Comparison of ENCODE assay signal across 9 cellular contexts in genomic region chr4:186839122-186840037, GRCh38.
DNase-seq lines count a peak whose midpoint lies in the region; ATAC-seq and TF ChIP-seq lines count a peak whose summit lies in the region.
"Had no signal": no experiment of that assay in that cellular context is flagged by ENCODE, and none has a peak within 500 bp of the region (broad histone marks: within the 10 kb centered on the region; RNA-seq: fewer than 3 reads in every experiment).

No MANE protein-coding gene starts in this region.

- TF ChIP-seq CTCF in neural progenitor cell (IDR thresholded peaks at IDR 0.05): no peak
- no peak for TF ChIP-seq CTCF in type B pancreatic cell (conservative IDR thresholded peaks at IDR 0.05)

- H3K27me3 Mint-ChIP-seq in neural progenitor cell (ENCODE audit: insufficient read depth, low read depth) (no peaks in the 10 kb centered on the region), type B pancreatic cell (no peaks in the 10 kb centered on the region)
- H3K27me3 Mint-ChIP-seq: activated naive CD8-positive, alpha-beta T cell had no signal

- H4K20me1 ChIP-seq in neural progenitor cell (ENCODE audit: low read depth): no peaks in the 10 kb centered on the region

- peaks cover 13% of the 10 kb centered on the region for H3K4me1 Mint-ChIP-seq in neural progenitor cell
- peaks cover 6% of the 10 kb centered on the region for H3K4me1 Mint-ChIP-seq in type B pancreatic cell (ENCODE audit: unreplicated experiment)

- H3K4me1 ChIP-seq in neural progenitor cell: peaks cover 11% of the 10 kb centered on the region

- no peaks in the 10 kb centered on the region for H3K27me3 ChIP-seq in neural progenitor cell

- peak; percentile 66 for ATAC-seq in HG02642 (IDR thresholded peaks at IDR 0.05; ENCODE audit: poor library complexity, unreplicated experiment)

- H3F3A ChIP-seq in neural progenitor cell (ENCODE audit: low read depth): peaks cover 15% of the 10 kb centered on the region

- H3K27ac Mint-ChIP-seq in neural progenitor cell: no peak overlapping the region
- no peak overlapping the region for H3K27ac Mint-ChIP-seq in type B pancreatic cell
- H3K27ac Mint-ChIP-seq: activated naive CD8-positive, alpha-beta T cell had no signal

- no peaks in the 10 kb centered on the region for H3K36me3 ChIP-seq in neural progenitor cell

- H3K79me2 ChIP-seq in neural progenitor cell (ENCODE audit: low read depth): no peaks in the 10 kb centered on the region

- H3K9me3 Mint-ChIP-seq in neural progenitor cell (peaks cover 3% of the 10 kb centered on the region), type B pancreatic cell (no peaks in the 10 kb centered on the region)

- H3K4me3 Mint-ChIP-seq in neural progenitor cell (no peak overlapping the region), type B pancreatic cell (no peak overlapping the region)
- H3K4me3 Mint-ChIP-seq: activated naive CD8-positive, alpha-beta T cell had no signal

- no peaks in the 10 kb centered on the region for H3K9me3 ChIP-seq in neural progenitor cell (ENCODE audit: low read depth)

- H3K36me3 Mint-ChIP-seq in neural progenitor cell (no peaks in the 10 kb centered on the region), type B pancreatic cell (no peaks in the 10 kb centered on the region)
- H3K36me3 Mint-ChIP-seq: activated naive CD8-positive, alpha-beta T cell had no signal

- peak; percentile 84 for DNase-seq in EL
- peak; percentile 66 for DNase-seq in RPMI7951 (ENCODE audit: low read depth)
- peak; percentile 42 for DNase-seq in kidney tubule cell (ENCODE audit: low spot score)
- DNase-seq in NCI-H526 treated with DMSO at 0.1 percent for 48 hours (lab: John Stamatoyannopoulos, UW): no peak
- DNase-seq in neural progenitor cell (ENCODE audit: low spot score): no peak
- no peak for DNase-seq in type B pancreatic cell (ENCODE audit: extremely low spot score, unreplicated experiment)
- DNase-seq in activated T-cell treated with anti-CD3 and anti-CD28 coated beads for 4 hours: no peak

- H3K4me3 ChIP-seq in neural progenitor cell: no peak overlapping the region

- H3K4me2 ChIP-seq in neural progenitor cell: no peak overlapping the region

- H3K9ac ChIP-seq in neural progenitor cell: no peak overlapping the region

- H3K27ac ChIP-seq in neural progenitor cell: no peak overlapping the region

- H2AFZ ChIP-seq in neural progenitor cell (replicated peaks): no peak overlapping the region

Comparison
In these comparisons a context has a peak if more than half of its experiments do, and no peak if none do; other contexts are left out.
1. DNase-seq: peak in EL (single experiment), RPMI7951 (single experiment) and kidney tubule cell (single experiment); none in NCI-H526 treated with DMSO at 0.1 percent for 48 hours (single experiment), neural progenitor cell (single experiment), type B pancreatic cell (single experiment) and activated T-cell treated with anti-CD3 and anti-CD28 coated beads for 4 hours (single experiment).